In the genomic region with DNA sequence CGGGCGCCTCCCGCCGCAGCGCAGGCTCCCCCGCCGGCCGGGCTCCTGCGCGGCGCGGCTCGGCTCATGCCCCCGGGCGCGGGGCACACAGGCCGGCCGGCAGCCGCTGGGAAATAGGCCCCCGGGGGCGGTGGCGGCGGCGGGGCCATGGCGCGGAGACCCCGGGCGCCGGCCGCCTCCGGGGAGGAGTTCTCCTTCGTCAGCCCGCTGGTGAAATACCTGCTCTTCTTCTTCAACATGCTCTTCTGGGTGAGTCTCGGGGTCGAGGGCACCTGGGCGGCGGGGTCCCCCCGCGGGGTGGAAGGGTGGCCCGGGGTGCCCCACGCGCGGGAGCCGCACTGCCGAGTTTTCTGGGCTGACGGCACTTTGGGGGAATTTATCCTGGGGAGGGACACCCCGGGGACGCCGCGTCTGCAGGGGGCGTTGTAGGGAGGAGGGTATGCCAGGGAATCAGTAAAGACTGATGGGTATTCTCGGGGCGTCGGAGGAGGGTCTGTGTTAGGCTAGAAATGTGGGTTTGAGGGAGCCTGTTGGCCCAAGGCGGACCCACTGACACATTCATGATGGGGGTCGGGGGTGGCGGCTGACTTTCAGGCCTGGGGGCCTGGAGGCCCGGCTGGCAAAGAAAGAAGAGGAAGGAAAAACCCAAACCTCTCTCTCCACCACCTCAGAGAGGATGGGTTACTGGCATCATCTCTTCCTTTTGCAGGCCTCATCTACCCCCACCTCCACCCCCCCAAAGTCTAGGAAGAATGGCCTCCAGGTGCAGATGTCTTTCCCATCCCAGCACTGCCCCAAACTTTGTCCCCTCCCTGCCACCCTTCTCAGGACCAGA, we compare ENCODE assay signal across 7 cellular contexts. TPM values are rescaled to one million over a fixed set of nuclear protein-coding genes. Genes with fewer than 3 reads are reported as not detected.
DNase-seq lines count a peak whose midpoint lies in the region; ATAC-seq and TF ChIP-seq lines count a peak whose summit lies in the region.

No MANE protein-coding gene starts in this region.

- H3K4me3 ChIP-seq in fibroblast of lung (replicated peaks in 1 of 4; ENCODE audit: control extremely low read depth in 1 of 4, insufficient read depth in 1 of 4, low read depth in 3 of 4, low read length in 4 of 4), result peak overlapping the region in 2 of 4 experiments; percentile 12 to 50
- peak overlapping the region; percentile 50 for H3K4me3 ChIP-seq in skeletal muscle cell (ENCODE audit: low read depth, low read length)

- H3K4me1 Mint-ChIP-seq in WTC11, result peaks cover 17% of the 10 kb centered on the region

- no peaks in the 10 kb centered on the region for H4K20me1 ChIP-seq in fibroblast of lung (ENCODE audit: control insufficient read depth, extremely low read depth, insufficient read depth, low read length)

- no peaks in the 10 kb centered on the region for H3K9me3 ChIP-seq in fibroblast of lung (ENCODE audit: control insufficient read depth, insufficient read depth, low read depth, low read length)

- H3K36me3 Mint-ChIP-seq in WTC11, result peaks cover 4% of the 10 kb centered on the region; the same call in 1 of the 2 replicates

- no peak overlapping the region for H3K27ac ChIP-seq in fibroblast of lung (ENCODE audit: insufficient read depth, low read length)

- H3K4me1 ChIP-seq in fibroblast of lung (ENCODE audit: control insufficient read depth, extremely low read depth, insufficient read depth, low read length), result no peaks in the 10 kb centered on the region

- H3K9me3 Mint-ChIP-seq in WTC11, result no peaks in the 10 kb centered on the region

- no peak for TF ChIP-seq CTCF in WTC11 (IDR thresholded peaks at IDR 0.05)
- TF ChIP-seq CTCF in fibroblast of lung (conservative IDR thresholded peaks at IDR 0.05 in 1 of 2, IDR thresholded peaks at IDR 0.05 in 1 of 2; ENCODE audit: low read depth in 1 of 2, low read length in 2 of 2), result peak; percentile 13 to 29

- DNase-seq in WTC11 (ENCODE audit: low spot score) (no peak), fibroblast of lung (ENCODE audit: low read depth in 2 of 2) (no peak), skeletal muscle cell (ENCODE audit: low read depth) (no peak), COLO829 (ENCODE audit: low spot score) (no peak), SK-N-DZ (ENCODE audit: low spot score) (no peak)

- peaks cover 38% of the 10 kb centered on the region for H3K27me3 Mint-ChIP-seq in WTC11 (ENCODE audit: low read depth)

- peak overlapping the region; percentile 58 for H3K4me2 ChIP-seq in fibroblast of lung (ENCODE audit: extremely low read depth, insufficient read depth, low read length)

- no peak overlapping the region for H2AFZ ChIP-seq in fibroblast of lung (ENCODE audit: low read length)

- H3K4me3 Mint-ChIP-seq in WTC11, result peak overlapping the region; percentile 75

- H3K36me3 ChIP-seq in fibroblast of lung (ENCODE audit: control insufficient read depth, insufficient read depth, low read length), result no peaks in the 10 kb centered on the region

- H3K79me2 ChIP-seq in fibroblast of lung (ENCODE audit: control insufficient read depth, insufficient read depth, low read length), result no peaks in the 10 kb centered on the region

- H3K9ac ChIP-seq in fibroblast of lung (ENCODE audit: insufficient read depth, low read length), result peak overlapping the region; percentile 16

- peaks cover 36% of the 10 kb centered on the region for H3K27me3 ChIP-seq in fibroblast of lung (ENCODE audit: control insufficient read depth, insufficient read depth, low read length)

- CTCF ChIA-PET in WTC11 (lab: Charles Lee), result interaction anchor here (1.5 to 1.9 kb wide), 4 partner anchors 19 to 69 kb away, joined by 9 to 24 read pairs (median 11); no protein-coding TSS in a partner anchor

- no peak overlapping the region for H3K27ac Mint-ChIP-seq in WTC11

- POLR2A ChIA-PET in WTC11 (lab: Charles Lee), result interaction anchor here (0.9 kb wide), 1 partner anchor 24 kb away, joined by 3 read pairs; no protein-coding TSS in a partner anchor

- ATAC-seq in GM18861 (IDR thresholded peaks at IDR 0.05; ENCODE audit: unreplicated experiment) (peak; percentile 3), HG03025 (IDR thresholded peaks at IDR 0.05; ENCODE audit: low FRiP score, unreplicated experiment) (peak; percentile 4), WTC11 (0 out of 2 replicates have a peak, but pooled peaks have one; percentile 5)

TF ChIP-seq in WTC11, 78 proteins besides CTCF, POLR2A, EP300 and RAD21:
- TF ChIP-seq ZNF317 (CRISPR knock-in tag; IDR thresholded peaks at IDR 0.05; ENCODE audit: borderline replicate concordance, low read depth) (0 out of 2 replicates have a peak, but pooled peaks have one; percentile 15), SP1 (CRISPR knock-in tag; conservative IDR thresholded peaks at IDR 0.05) (0 out of 2 replicates have a peak, but pooled peaks have one; percentile 11), E2F5 (CRISPR knock-in tag; IDR thresholded peaks at IDR 0.05) (no peak)

RNA-seq across cellular contexts. Expression of gene TSPAN33, which starts 0.5 kb away (rescaled TPM):
- total RNA-seq in WTC11 (2021), result 30.0 to 42.9 TPM (median 39.8 TPM) in 3 replicates
- total RNA-seq in fibroblast of lung, result 0.17 and 0.77 TPM in 2 replicates
- polyA plus RNA-seq in fibroblast of lung, result 0.25 and 0.36 TPM in 2 replicates
- polyA plus RNA-seq in fibroblast of lung (2012), result 0.21 and 0.33 TPM in 2 replicates
- polyA minus RNA-seq in fibroblast of lung (ENCODE audit: low replicate concordance), result not detected in 2 replicates
- polyA plus RNA-seq in SK-N-DZ (2014; cell fraction: cytosol; rRNA removed), result 19.2 and 19.5 TPM in 2 replicates
- 9.0 and 10.4 TPM in 2 replicates for polyA plus RNA-seq in SK-N-DZ (2014; cell fraction: nucleus; rRNA removed)

RNA-seq across cellular contexts. Expression of gene SMO, which starts 43.4 kb away (rescaled TPM):
- total RNA-seq in WTC11 (2021), result 56.9 to 61.4 TPM (median 60.3 TPM) in 3 replicates
- 12.6 and 23.6 TPM in 2 replicates for total RNA-seq in fibroblast of lung
- polyA plus RNA-seq in fibroblast of lung, result 4.5 and 6.4 TPM in 2 replicates
- 5.5 and 7.7 TPM in 2 replicates for polyA plus RNA-seq in fibroblast of lung (2012)
- polyA minus RNA-seq in fibroblast of lung (ENCODE audit: low replicate concordance), result 28.9 and 45.9 TPM in 2 replicates
- polyA plus RNA-seq in SK-N-DZ (2014; cell fraction: cytosol; rRNA removed), result 26.7 and 28.1 TPM in 2 replicates
- polyA plus RNA-seq in SK-N-DZ (2014; cell fraction: nucleus; rRNA removed), result 57.3 and 65.9 TPM in 2 replicates

Comparison
In these comparisons a context has a peak if more than half of its experiments do, and no peak if none do; other contexts are left out.
1. RNA of gene TSPAN33, which starts 0.5 kb away (total RNA-seq): 30.0 to 42.9 TPM in WTC11; 0.17 to 0.77 TPM in fibroblast of lung; every median in the first group is over 10 times any median in the second.
2. Peak in every context shown above with its lines, with median percentiles within 50 percentile points of each other: ATAC-seq.